In genomic region chr9:3760031-3760430, GRCh38 we compare ENCODE assay signal across 11 cellular contexts.
DNase-seq lines count a peak whose midpoint lies in the region; ATAC-seq and TF ChIP-seq lines count a peak whose summit lies in the region.
"Had no signal": no experiment of that assay in that cellular context is flagged by ENCODE, and none has a peak within 500 bp of the region (broad histone marks: within the 10 kb centered on the region; RNA-seq: fewer than 3 reads in every experiment).

No MANE protein-coding gene starts in this region.

- H3K4me3 Mint-ChIP-seq in mesothelial cell of epicardium, result no peak overlapping the region
- H3K4me3 Mint-ChIP-seq: activated B cell treated with CpG ODN at 0.5 μM for 24 hours had no signal

- DNase-seq in LoVo (ENCODE audit: low spot score) (peak; percentile 39), astrocyte of the hippocampus (ENCODE audit: low read depth, low spot score) (peak; percentile 49), left lung (no peak), retina (no peak), mesothelial cell of epicardium (ENCODE audit: low spot score in 2 of 2, unreplicated experiment in 2 of 2) (no peak)
- DNase-seq: activated B cell treated with CpG ODN at 0.5 μM for 24 hours, adrenal gland, transverse colon had no signal

- peak overlapping the region; percentile 66 to 88 (median 80); a peak in 21 of 22 replicates for H3K4me2 ChIP-seq in BLaER1 treated with 17β-estradiol and CSF1 and Interleukin-3, amounts not matched to agents 10 nM and 100 nM

- H3K27ac Mint-ChIP-seq in mesothelial cell of epicardium, result no peak overlapping the region
- H3K27ac Mint-ChIP-seq: activated B cell treated with CpG ODN at 0.5 μM for 24 hours had no signal

- 0 out of 22 replicates have a peak, but pooled peaks cover 0 to 4% (median 0%) of the 10 kb centered on the region in 11 experiments for H3K36me3 ChIP-seq in BLaER1 treated with 17β-estradiol and CSF1 and Interleukin-3, amounts not matched to agents 10 nM and 100 nM
- no peaks in the 10 kb centered on the region for H3K36me3 ChIP-seq in left lung
- H3K36me3 ChIP-seq: adrenal gland, transverse colon had no signal

- H3K4me3 ChIP-seq in BLaER1 treated with 17β-estradiol and CSF1 and Interleukin-3, amounts not matched to agents 10 nM and 100 nM, result 0 out of 20 replicates have a peak overlapping the region, but pooled peaks of 1 of the 10 experiments have one; percentile 8
- no peak overlapping the region for H3K4me3 ChIP-seq in left lung
- H3K4me3 ChIP-seq: adrenal gland, transverse colon had no signal

- H4K20me1 ChIP-seq in BLaER1 treated with 17β-estradiol and CSF1 and Interleukin-3, amounts not matched to agents 10 nM and 100 nM, result no peaks in the 10 kb centered on the region

- intact Hi-C loops in left lung (cut with DNase I), result no loop called here

- H3K9me3 ChIP-seq in BLaER1 treated with 17β-estradiol and CSF1 and Interleukin-3, amounts not matched to agents 10 nM and 100 nM (replicated peaks in 1 of 11), result peaks cover 13 to 48% (median 26%) of the 10 kb centered on the region in 11 experiments; a peak in 19 of 22 replicates
- no peaks in the 10 kb centered on the region for H3K9me3 ChIP-seq in left lung
- H3K9me3 ChIP-seq: adrenal gland, transverse colon had no signal

- peak; percentile 92 for ATAC-seq in left lung
- ATAC-seq in GM18861 (IDR thresholded peaks at IDR 0.05; ENCODE audit: unreplicated experiment), result no peak
- ATAC-seq in GM18502 (IDR thresholded peaks at IDR 0.05; ENCODE audit: poor library complexity, unreplicated experiment), result no peak

- H3K9ac ChIP-seq in BLaER1 treated with 17β-estradiol and CSF1 and Interleukin-3, amounts not matched to agents 10 nM and 100 nM, result peak overlapping the region in 9 of 11 experiments; percentile 47 to 85 (median 74); a peak in 18 of 22 replicates

- peaks cover 52 to 73% (median 64%) of the 10 kb centered on the region in 10 experiments for H3K4me1 ChIP-seq in BLaER1 treated with 17β-estradiol and CSF1 and Interleukin-3, amounts not matched to agents 10 nM and 100 nM
- H3K4me1 ChIP-seq in left lung, result peaks cover 6 to 8% of the 10 kb centered on the region in 2 donors
- H3K4me1 ChIP-seq: adrenal gland, transverse colon had no signal

- no peaks in the 10 kb centered on the region for H3K27me3 Mint-ChIP-seq in mesothelial cell of epicardium (ENCODE audit: low read depth)

- H3K27me3 ChIP-seq in BLaER1 treated with 17β-estradiol and CSF1 and Interleukin-3, amounts not matched to agents 10 nM and 100 nM, result no peaks in the 10 kb centered on the region
- no peaks in the 10 kb centered on the region for H3K27me3 ChIP-seq in left lung
- H3K27me3 ChIP-seq: adrenal gland, transverse colon had no signal

- H3K27ac ChIP-seq in BLaER1 treated with 17β-estradiol and CSF1 and Interleukin-3, amounts not matched to agents 10 nM and 100 nM, result peak overlapping the region in 10 of 11 experiments; percentile 35 to 99 (median 92); a peak in 19 of 22 replicates
- no peak overlapping the region for H3K27ac ChIP-seq in left lung
- H3K27ac ChIP-seq: adrenal gland, transverse colon had no signal

- no peaks in the 10 kb centered on the region for H3K36me3 Mint-ChIP-seq in mesothelial cell of epicardium

- no peak for TF ChIP-seq CTCF in left lung (IDR thresholded peaks at IDR 0.05)
- TF ChIP-seq CTCF in mesothelial cell of epicardium (IDR thresholded peaks at IDR 0.05; ENCODE audit: unreplicated experiment), result no peak

- H3K9me3 Mint-ChIP-seq in mesothelial cell of epicardium, result peaks cover 14% of the 10 kb centered on the region
- H3K9me3 Mint-ChIP-seq: activated B cell treated with CpG ODN at 0.5 μM for 24 hours had no signal

- H3K4me1 Mint-ChIP-seq in mesothelial cell of epicardium, result peaks cover 7% of the 10 kb centered on the region

Comparison
In these comparisons a context has a peak if more than half of its experiments do, and no peak if none do; other contexts are left out.
1. H3K27ac ChIP-seq: peak in BLaER1 treated with 17β-estradiol and CSF1 and Interleukin-3, amounts not matched to agents 10 nM and 100 nM (10 of 11); none in left lung (0 of 2).
2. DNase-seq: peak in LoVo (single experiment) and astrocyte of the hippocampus (single experiment); none in left lung (0 of 2), retina (single experiment) and mesothelial cell of epicardium (0 of 2).